In the genomic region with DNA sequence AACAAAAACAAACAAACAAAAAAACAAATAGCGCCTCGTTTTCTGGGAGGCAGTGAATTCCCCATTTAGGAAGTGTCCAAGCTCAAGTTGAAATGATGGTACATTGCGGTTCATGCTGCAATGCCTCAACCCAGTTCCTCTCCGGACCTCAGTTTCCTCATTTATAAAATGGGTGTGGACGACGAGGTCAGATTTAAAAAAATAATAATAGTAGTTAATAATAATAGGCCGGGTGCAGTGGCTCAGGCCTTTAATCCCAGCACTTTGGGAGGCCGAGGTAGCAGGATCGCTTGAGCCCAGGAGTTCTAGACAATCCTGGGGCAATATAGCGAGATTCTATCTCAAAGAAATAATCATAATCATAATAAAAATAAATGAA, we compare ENCODE assay signal across 8 cellular contexts. TPM values are rescaled to one million over a fixed set of nuclear protein-coding genes. Genes with fewer than 3 reads are reported as not detected.
DNase-seq lines count a peak whose midpoint lies in the region; ATAC-seq and TF ChIP-seq lines count a peak whose summit lies in the region.

No MANE protein-coding gene starts in this region.

- 20 to 27% methylated on average over 10 of the region's 10 CpGs for WGBS in testis, 2 donors

- peak overlapping the region; percentile 93 to 97 for H3K27ac ChIP-seq in testis

- no peak for TF ChIP-seq POLR2A in testis (IDR thresholded peaks at IDR 0.05)

- no peaks in the 10 kb centered on the region for H3K9me3 ChIP-seq in testis

- H3K4me3 ChIP-seq in kidney epithelial cell (ENCODE audit: low read depth, low read length) (peak overlapping the region; percentile 49), testis (peak overlapping the region; percentile 66 to 81)

- H3K4me1 ChIP-seq in testis: peaks cover 12% of the 10 kb centered on the region

- no peak for TF ChIP-seq CTCF in kidney epithelial cell (IDR thresholded peaks at IDR 0.05; ENCODE audit: insufficient read depth, low read length, poor library complexity, severe bottlenecking)
- no peak for TF ChIP-seq CTCF in testis (IDR thresholded peaks at IDR 0.05)

- no peak for ATAC-seq in activated CD8-positive, alpha-beta memory T cell treated with anti-CD3 and anti-CD28 coated beads, Interleukin-2, amount 10 ng/mL, durations not matched to agents 7 days and 5 days
- no peak for ATAC-seq in GM19463 (IDR thresholded peaks at IDR 0.05; ENCODE audit: unreplicated experiment)

- H3K27ac Mint-ChIP-seq in activated CD8-positive, alpha-beta memory T cell treated with anti-CD3 and anti-CD28 coated beads, Interleukin-2, amount 10 ng/mL, durations not matched to agents 7 days and 5 days: no peak overlapping the region
- H3K27ac Mint-ChIP-seq in activated T-helper 1 cell treated with anti-CD3 and anti-CD28 coated beads, Interleukin-12 subunit alpha, Interleukin-12 subunit beta, Interleukin-2, Interleukin-4 antibody, amounts not matched to agents 30 ng/mL and 10 ng/mL and 1 ng/mL, durations not matched to agents 14 hours and 24 hours and 36 hours: no peak overlapping the region

- H3K4me3 Mint-ChIP-seq in activated CD8-positive, alpha-beta memory T cell treated with anti-CD3 and anti-CD28 coated beads, Interleukin-2, amount 10 ng/mL, durations not matched to agents 7 days and 5 days: peak overlapping the region; percentile 35
- peak overlapping the region; percentile 51 for H3K4me3 Mint-ChIP-seq in activated T-helper 1 cell treated with anti-CD3 and anti-CD28 coated beads, Interleukin-12 subunit alpha, Interleukin-12 subunit beta, Interleukin-2, Interleukin-4 antibody, amounts not matched to agents 30 ng/mL and 10 ng/mL and 1 ng/mL, durations not matched to agents 14 hours and 24 hours and 36 hours

- peaks cover 25% of the 10 kb centered on the region for H3K4me1 Mint-ChIP-seq in activated CD8-positive, alpha-beta memory T cell treated with anti-CD3 and anti-CD28 coated beads, Interleukin-2, amount 10 ng/mL, durations not matched to agents 7 days and 5 days
- H3K4me1 Mint-ChIP-seq in activated T-helper 1 cell treated with anti-CD3 and anti-CD28 coated beads, Interleukin-12 subunit alpha, Interleukin-12 subunit beta, Interleukin-2, Interleukin-4 antibody, amounts not matched to agents 30 ng/mL and 10 ng/mL and 1 ng/mL, durations not matched to agents 14 hours and 24 hours and 36 hours (ENCODE audit: low read depth): peaks cover 29% of the 10 kb centered on the region

- intact Hi-C loops in activated T-helper 1 cell treated with anti-CD3 and anti-CD28 coated beads, Interleukin-12 subunit alpha, Interleukin-12 subunit beta, Interleukin-2, Interleukin-4 antibody, amounts not matched to agents 30 ng/mL and 10 ng/mL and 1 ng/mL, durations not matched to agents 14 hours and 24 hours and 36 hours (cut with micrococcal nuclease): loop anchor here (1.0 kb wide), 3 partner anchors 11 to 40 kb away; no protein-coding TSS in a partner anchor
- intact Hi-C loops in testis (cut with DNase I; ENCODE audit: low total_unique reads): loop anchor here (2.0 kb wide), 1 partner anchor 40 kb away; no protein-coding TSS in a partner anchor

- H3K36me3 Mint-ChIP-seq in activated CD8-positive, alpha-beta memory T cell treated with anti-CD3 and anti-CD28 coated beads, Interleukin-2, amount 10 ng/mL, durations not matched to agents 7 days and 5 days: no peaks in the 10 kb centered on the region
- peaks cover 2% of the 10 kb centered on the region for H3K36me3 Mint-ChIP-seq in activated T-helper 1 cell treated with anti-CD3 and anti-CD28 coated beads, Interleukin-12 subunit alpha, Interleukin-12 subunit beta, Interleukin-2, Interleukin-4 antibody, amounts not matched to agents 30 ng/mL and 10 ng/mL and 1 ng/mL, durations not matched to agents 14 hours and 24 hours and 36 hours (ENCODE audit: low read depth)

- H3K27me3 Mint-ChIP-seq in activated CD8-positive, alpha-beta memory T cell treated with anti-CD3 and anti-CD28 coated beads, Interleukin-2, amount 10 ng/mL, durations not matched to agents 7 days and 5 days: no peaks in the 10 kb centered on the region
- peaks cover 3% of the 10 kb centered on the region for H3K27me3 Mint-ChIP-seq in activated T-helper 1 cell treated with anti-CD3 and anti-CD28 coated beads, Interleukin-12 subunit alpha, Interleukin-12 subunit beta, Interleukin-2, Interleukin-4 antibody, amounts not matched to agents 30 ng/mL and 10 ng/mL and 1 ng/mL, durations not matched to agents 14 hours and 24 hours and 36 hours (ENCODE audit: insufficient read depth)

- no peak for DNase-seq in activated CD8-positive, alpha-beta memory T cell treated with anti-CD3 and anti-CD28 coated beads, Interleukin-2, amount 10 ng/mL, durations not matched to agents 7 days and 5 days
- DNase-seq in activated CD8-positive, alpha-beta memory T cell treated with anti-CD3 and anti-CD28 coated beads for 24 hours: no peak
- DNase-seq in activated T-helper 1 cell treated with anti-CD3 and anti-CD28 coated beads, Interleukin-12 subunit alpha, Interleukin-12 subunit beta, Interleukin-2, Interleukin-4 antibody, amounts not matched to agents 30 ng/mL and 10 ng/mL and 1 ng/mL, durations not matched to agents 14 hours and 24 hours and 36 hours (ENCODE audit: low spot score): no peak
- DNase-seq in kidney epithelial cell (ENCODE audit: low read depth) (no peak), testis (no peak), NCI-H526 treated with DMSO at 0.1 percent for 48 hours (lab: John Stamatoyannopoulos, UW) (no peak), SW 1271 (lab: John Stamatoyannopoulos, UW) (no peak)

- peaks cover 2% of the 10 kb centered on the region for H3K9me3 Mint-ChIP-seq in activated CD8-positive, alpha-beta memory T cell treated with anti-CD3 and anti-CD28 coated beads, Interleukin-2, amount 10 ng/mL, durations not matched to agents 7 days and 5 days (ENCODE audit: low read depth)
- H3K9me3 Mint-ChIP-seq in activated T-helper 1 cell treated with anti-CD3 and anti-CD28 coated beads, Interleukin-12 subunit alpha, Interleukin-12 subunit beta, Interleukin-2, Interleukin-4 antibody, amounts not matched to agents 30 ng/mL and 10 ng/mL and 1 ng/mL, durations not matched to agents 14 hours and 24 hours and 36 hours: no peaks in the 10 kb centered on the region

- H3K36me3 ChIP-seq in kidney epithelial cell (ENCODE audit: control insufficient read depth, insufficient read depth, low read length) (no peaks in the 10 kb centered on the region), testis (ENCODE audit: low read depth, missing control alignments) (no peaks in the 10 kb centered on the region)

- H3K27me3 ChIP-seq in kidney epithelial cell (ENCODE audit: control insufficient read depth, insufficient read depth, low read length) (no peaks in the 10 kb centered on the region), testis (no peaks in the 10 kb centered on the region)

- CTCF ChIA-PET in activated CD8-positive, alpha-beta memory T cell treated with anti-CD3 and anti-CD28 coated beads, Interleukin-2, amount 10 ng/mL, durations not matched to agents 7 days and 5 days (lab: Charles Lee): interaction anchor here (0.5 to 27.8 kb wide), 51 partner anchors 8 to 478 kb away, joined by 3 to 1113 read pairs (median 5); a partner anchor contains a TSS

RNA-seq across cellular contexts. Expression of a gene that starts 15.5 kb away (rescaled TPM):
- 10 to 100 TPM; 62.5 to 73.4 TPM for total RNA-seq in activated CD8-positive, alpha-beta memory T cell treated with anti-CD3 and anti-CD28 coated beads, Interleukin-2, amount 10 ng/mL, durations not matched to agents 7 days and 5 days
- total RNA-seq in activated T-helper 1 cell treated with anti-CD3 and anti-CD28 coated beads, Interleukin-12 subunit alpha, Interleukin-12 subunit beta, Interleukin-2, Interleukin-4 antibody, amounts not matched to agents 30 ng/mL and 10 ng/mL and 1 ng/mL, durations not matched to agents 14 hours and 24 hours and 36 hours: 143 and 152 TPM in 2 replicates
- total RNA-seq in kidney epithelial cell (67.1 and 79.5 TPM in 2 replicates), testis (10 to 100 TPM; 71.8 to 95.7 TPM)
- polyA plus RNA-seq in testis (ENCODE audit: insufficient read depth, low read depth, low replicate concordance): 112 TPM

RNA-seq across cellular contexts. Expression of a gene that starts 28.6 kb away (rescaled TPM):
- 10 to 100 TPM in 1 of 2 experiments, 1 to 10 TPM in 1; 5.6 to 98.6 TPM for total RNA-seq in activated CD8-positive, alpha-beta memory T cell treated with anti-CD3 and anti-CD28 coated beads, Interleukin-2, amount 10 ng/mL, durations not matched to agents 7 days and 5 days
- 16.8 and 17.2 TPM in 2 replicates for total RNA-seq in activated T-helper 1 cell treated with anti-CD3 and anti-CD28 coated beads, Interleukin-12 subunit alpha, Interleukin-12 subunit beta, Interleukin-2, Interleukin-4 antibody, amounts not matched to agents 30 ng/mL and 10 ng/mL and 1 ng/mL, durations not matched to agents 14 hours and 24 hours and 36 hours
- total RNA-seq in kidney epithelial cell (1.6 and 5.3 TPM in 2 replicates), testis (1 to 10 TPM; 1.2 to 3.9 TPM)
- 22.7 TPM for polyA plus RNA-seq in testis (ENCODE audit: insufficient read depth, low read depth, low replicate concordance)

RNA-seq across cellular contexts. Expression of a gene that starts 32.7 kb away (rescaled TPM):
- total RNA-seq in activated CD8-positive, alpha-beta memory T cell treated with anti-CD3 and anti-CD28 coated beads, Interleukin-2, amount 10 ng/mL, durations not matched to agents 7 days and 5 days: 10 to 100 TPM in 1 of 2 experiments, 1 to 10 TPM in 1; 8.9 to 12.2 TPM
- total RNA-seq in activated T-helper 1 cell treated with anti-CD3 and anti-CD28 coated beads, Interleukin-12 subunit alpha, Interleukin-12 subunit beta, Interleukin-2, Interleukin-4 antibody, amounts not matched to agents 30 ng/mL and 10 ng/mL and 1 ng/mL, durations not matched to agents 14 hours and 24 hours and 36 hours: 25.3 and 27.2 TPM in 2 replicates
- total RNA-seq in kidney epithelial cell: 18.0 and 24.4 TPM in 2 replicates
- 10 to 100 TPM; 10.2 to 12.1 TPM for total RNA-seq in testis
- 5.8 TPM for polyA plus RNA-seq in testis (ENCODE audit: insufficient read depth, low read depth, low replicate concordance)

RNA-seq across cellular contexts. Expression of a gene that starts 34.3 kb away (rescaled TPM):
- total RNA-seq in activated CD8-positive, alpha-beta memory T cell treated with anti-CD3 and anti-CD28 coated beads, Interleukin-2, amount 10 ng/mL, durations not matched to agents 7 days and 5 days: 10 to 100 TPM in 1 of 2 experiments, 1 to 10 TPM in 1; 6.4 to 11.7 TPM
- 8.5 and 8.9 TPM in 2 replicates for total RNA-seq in activated T-helper 1 cell treated with anti-CD3 and anti-CD28 coated beads, Interleukin-12 subunit alpha, Interleukin-12 subunit beta, Interleukin-2, Interleukin-4 antibody, amounts not matched to agents 30 ng/mL and 10 ng/mL and 1 ng/mL, durations not matched to agents 14 hours and 24 hours and 36 hours
- 30.9 and 34.5 TPM in 2 replicates for total RNA-seq in kidney epithelial cell
- 10 to 100 TPM in 1 of 2 donors, 1 to 10 TPM in 1; 9.7 to 12.2 TPM for total RNA-seq in testis
- 13.3 TPM for polyA plus RNA-seq in testis (ENCODE audit: insufficient read depth, low read depth, low replicate concordance)

RNA-seq across cellular contexts. Expression of a gene that starts 57.7 kb away (rescaled TPM):
- 1 to 10 TPM; 3.1 to 4.3 TPM for total RNA-seq in activated CD8-positive, alpha-beta memory T cell treated with anti-CD3 and anti-CD28 coated beads, Interleukin-2, amount 10 ng/mL, durations not matched to agents 7 days and 5 days
- total RNA-seq in activated T-helper 1 cell treated with anti-CD3 and anti-CD28 coated beads, Interleukin-12 subunit alpha, Interleukin-12 subunit beta, Interleukin-2, Interleukin-4 antibody, amounts not matched to agents 30 ng/mL and 10 ng/mL and 1 ng/mL, durations not matched to agents 14 hours and 24 hours and 36 hours: 3.0 and 4.1 TPM in 2 replicates
- total RNA-seq in kidney epithelial cell (13.4 and 18.5 TPM in 2 replicates), testis (1 to 10 TPM; 5.2 to 5.3 TPM)
- polyA plus RNA-seq in testis (ENCODE audit: insufficient read depth, low read depth, low replicate concordance): 4.2 TPM
